1 cellular context compared by ENCODE assay signal in genomic region chr16:88811600-88811849, GRCh38.
TF ChIP-seq lines count a peak whose summit lies in the region.

No MANE protein-coding gene starts in this region.

TF ChIP-seq in HepG2, 621 proteins besides CTCF, POLR2A, EP300 and RAD21 (continued from another document and continues in another):
- no peak; the same call in 1 of the 2 replicates for TF ChIP-seq SNAPC4 (CRISPR knock-in tag; IDR thresholded peaks at IDR 0.05)
- TF ChIP-seq, protein P1, sequence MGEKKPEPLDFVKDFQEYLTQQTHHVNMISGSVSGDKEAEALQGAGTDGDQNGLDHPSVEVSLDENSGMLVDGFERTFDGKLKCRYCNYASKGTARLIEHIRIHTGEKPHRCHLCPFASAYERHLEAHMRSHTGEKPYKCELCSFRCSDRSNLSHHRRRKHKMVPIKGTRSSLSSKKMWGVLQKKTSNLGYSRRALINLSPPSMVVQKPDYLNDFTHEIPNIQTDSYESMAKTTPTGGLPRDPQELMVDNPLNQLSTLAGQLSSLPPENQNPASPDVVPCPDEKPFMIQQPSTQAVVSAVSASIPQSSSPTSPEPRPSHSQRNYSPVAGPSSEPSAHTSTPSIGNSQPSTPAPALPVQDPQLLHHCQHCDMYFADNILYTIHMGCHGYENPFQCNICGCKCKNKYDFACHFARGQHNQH (CRISPR knock-in tag; IDR thresholded peaks at IDR 0.05): no peak; the same call in 1 of the 2 replicates
- peak; percentile 69; the same call in 1 of the 2 replicates for TF ChIP-seq PPARG (CRISPR knock-in tag; conservative IDR thresholded peaks at IDR 0.05)
- TF ChIP-seq SOX6 (IDR thresholded peaks at IDR 0.05): no peak
- peak; percentile 49; the same call in 1 of the 2 replicates for TF ChIP-seq SOX6 (CRISPR knock-in tag; IDR thresholded peaks at IDR 0.05)
- TF ChIP-seq DNMT1 (CRISPR knock-in tag; IDR thresholded peaks at IDR 0.05): no peak
- TF ChIP-seq ZNF263 (CRISPR knock-in tag; IDR thresholded peaks at IDR 0.05): 0 out of 2 replicates have a peak, but pooled peaks have one; percentile 25
- TF ChIP-seq NR1H2 (CRISPR knock-in tag; IDR thresholded peaks at IDR 0.05; ENCODE audit: borderline replicate concordance, low read depth): 0 out of 2 replicates have a peak, but pooled peaks have one; percentile 47
- TF ChIP-seq SMARCE1 (IDR thresholded peaks at IDR 0.05; ENCODE audit: borderline replicate concordance): no peak
- TF ChIP-seq ZNF232 (CRISPR knock-in tag; IDR thresholded peaks at IDR 0.05; ENCODE audit: borderline replicate concordance): no peak
- TF ChIP-seq, protein P2, sequence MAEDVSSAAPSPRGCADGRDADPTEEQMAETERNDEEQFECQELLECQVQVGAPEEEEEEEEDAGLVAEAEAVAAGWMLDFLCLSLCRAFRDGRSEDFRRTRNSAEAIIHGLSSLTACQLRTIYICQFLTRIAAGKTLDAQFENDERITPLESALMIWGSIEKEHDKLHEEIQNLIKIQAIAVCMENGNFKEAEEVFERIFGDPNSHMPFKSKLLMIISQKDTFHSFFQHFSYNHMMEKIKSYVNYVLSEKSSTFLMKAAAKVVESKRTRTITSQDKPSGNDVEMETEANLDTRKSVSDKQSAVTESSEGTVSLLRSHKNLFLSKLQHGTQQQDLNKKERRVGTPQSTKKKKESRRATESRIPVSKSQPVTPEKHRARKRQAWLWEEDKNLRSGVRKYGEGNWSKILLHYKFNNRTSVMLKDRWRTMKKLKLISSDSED (CRISPR knock-in tag; IDR thresholded peaks at IDR 0.05): peak; percentile 73; the same call in 1 of the 2 replicates
- peak; percentile 98 for TF ChIP-seq GLI4 (CRISPR knock-in tag; IDR thresholded peaks at IDR 0.05; ENCODE audit: borderline replicate concordance)
- TF ChIP-seq KDM4B (CRISPR knock-in tag; IDR thresholded peaks at IDR 0.05): no peak
- TF ChIP-seq NAIF1 (CRISPR knock-in tag; IDR thresholded peaks at IDR 0.05; ENCODE audit: borderline replicate concordance): 0 out of 2 replicates have a peak, but pooled peaks have one; percentile 87
- no peak for TF ChIP-seq TCF12 (IDR thresholded peaks at IDR 0.05)
- no peak; the same call in 1 of the 2 replicates for TF ChIP-seq TCF12 (CRISPR knock-in tag; IDR thresholded peaks at IDR 0.05)
- peak; percentile 23; the same call in 1 of the 2 replicates for TF ChIP-seq ZBTB39 (CRISPR knock-in tag; IDR thresholded peaks at IDR 0.05)
- peak; percentile 87; the same call in 1 of the 2 replicates for TF ChIP-seq ZNF761 (CRISPR knock-in tag; conservative IDR thresholded peaks at IDR 0.05)
- TF ChIP-seq ZNF275 (CRISPR knock-in tag; IDR thresholded peaks at IDR 0.05; ENCODE audit: borderline replicate concordance): no peak; the same call in 1 of the 2 replicates
- TF ChIP-seq ZBTB7B (CRISPR knock-in tag; IDR thresholded peaks at IDR 0.05): 0 out of 2 replicates have a peak, but pooled peaks have one; percentile 33
- TF ChIP-seq ZNF235 (CRISPR knock-in tag; IDR thresholded peaks at IDR 0.05; ENCODE audit: borderline replicate concordance): peak; percentile 27; the same call in 1 of the 2 replicates
- peak; percentile 16; the same call in 1 of the 2 replicates for TF ChIP-seq NKX3-1 (CRISPR knock-in tag; IDR thresholded peaks at IDR 0.05)
- TF ChIP-seq ZNF101 (CRISPR knock-in tag; IDR thresholded peaks at IDR 0.05; ENCODE audit: borderline replicate concordance, low read depth): peak; percentile 88; the same call in 1 of the 2 replicates
- TF ChIP-seq ZNF124 (CRISPR knock-in tag; IDR thresholded peaks at IDR 0.05): no peak
- no peak for TF ChIP-seq TARDBP (CRISPR knock-in tag; IDR thresholded peaks at IDR 0.05)
- TF ChIP-seq, protein P3, sequence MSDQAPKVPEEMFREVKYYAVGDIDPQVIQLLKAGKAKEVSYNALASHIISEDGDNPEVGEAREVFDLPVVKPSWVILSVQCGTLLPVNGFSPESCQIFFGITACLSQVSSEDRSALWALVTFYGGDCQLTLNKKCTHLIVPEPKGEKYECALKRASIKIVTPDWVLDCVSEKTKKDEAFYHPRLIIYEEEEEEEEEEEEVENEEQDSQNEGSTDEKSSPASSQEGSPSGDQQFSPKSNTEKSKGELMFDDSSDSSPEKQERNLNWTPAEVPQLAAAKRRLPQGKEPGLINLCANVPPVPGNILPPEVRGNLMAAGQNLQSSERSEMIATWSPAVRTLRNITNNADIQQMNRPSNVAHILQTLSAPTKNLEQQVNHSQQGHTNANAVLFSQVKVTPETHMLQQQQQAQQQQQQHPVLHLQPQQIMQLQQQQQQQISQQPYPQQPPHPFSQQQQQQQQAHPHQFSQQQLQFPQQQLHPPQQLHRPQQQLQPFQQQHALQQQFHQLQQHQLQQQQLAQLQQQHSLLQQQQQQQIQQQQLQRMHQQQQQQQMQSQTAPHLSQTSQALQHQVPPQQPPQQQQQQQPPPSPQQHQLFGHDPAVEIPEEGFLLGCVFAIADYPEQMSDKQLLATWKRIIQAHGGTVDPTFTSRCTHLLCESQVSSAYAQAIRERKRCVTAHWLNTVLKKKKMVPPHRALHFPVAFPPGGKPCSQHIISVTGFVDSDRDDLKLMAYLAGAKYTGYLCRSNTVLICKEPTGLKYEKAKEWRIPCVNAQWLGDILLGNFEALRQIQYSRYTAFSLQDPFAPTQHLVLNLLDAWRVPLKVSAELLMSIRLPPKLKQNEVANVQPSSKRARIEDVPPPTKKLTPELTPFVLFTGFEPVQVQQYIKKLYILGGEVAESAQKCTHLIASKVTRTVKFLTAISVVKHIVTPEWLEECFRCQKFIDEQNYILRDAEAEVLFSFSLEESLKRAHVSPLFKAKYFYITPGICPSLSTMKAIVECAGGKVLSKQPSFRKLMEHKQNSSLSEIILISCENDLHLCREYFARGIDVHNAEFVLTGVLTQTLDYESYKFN (CRISPR knock-in tag; conservative IDR thresholded peaks at IDR 0.05): peak; percentile 53
- TF ChIP-seq ZNF354B (CRISPR knock-in tag; IDR thresholded peaks at IDR 0.05): peak; percentile 87
- TF ChIP-seq MED8 (CRISPR knock-in tag; IDR thresholded peaks at IDR 0.05; ENCODE audit: insufficient replicate concordance): peak; percentile 67
- no peak for TF ChIP-seq ZNF788 (CRISPR knock-in tag; IDR thresholded peaks at IDR 0.05; ENCODE audit: borderline replicate concordance)
- TF ChIP-seq, protein P4, sequence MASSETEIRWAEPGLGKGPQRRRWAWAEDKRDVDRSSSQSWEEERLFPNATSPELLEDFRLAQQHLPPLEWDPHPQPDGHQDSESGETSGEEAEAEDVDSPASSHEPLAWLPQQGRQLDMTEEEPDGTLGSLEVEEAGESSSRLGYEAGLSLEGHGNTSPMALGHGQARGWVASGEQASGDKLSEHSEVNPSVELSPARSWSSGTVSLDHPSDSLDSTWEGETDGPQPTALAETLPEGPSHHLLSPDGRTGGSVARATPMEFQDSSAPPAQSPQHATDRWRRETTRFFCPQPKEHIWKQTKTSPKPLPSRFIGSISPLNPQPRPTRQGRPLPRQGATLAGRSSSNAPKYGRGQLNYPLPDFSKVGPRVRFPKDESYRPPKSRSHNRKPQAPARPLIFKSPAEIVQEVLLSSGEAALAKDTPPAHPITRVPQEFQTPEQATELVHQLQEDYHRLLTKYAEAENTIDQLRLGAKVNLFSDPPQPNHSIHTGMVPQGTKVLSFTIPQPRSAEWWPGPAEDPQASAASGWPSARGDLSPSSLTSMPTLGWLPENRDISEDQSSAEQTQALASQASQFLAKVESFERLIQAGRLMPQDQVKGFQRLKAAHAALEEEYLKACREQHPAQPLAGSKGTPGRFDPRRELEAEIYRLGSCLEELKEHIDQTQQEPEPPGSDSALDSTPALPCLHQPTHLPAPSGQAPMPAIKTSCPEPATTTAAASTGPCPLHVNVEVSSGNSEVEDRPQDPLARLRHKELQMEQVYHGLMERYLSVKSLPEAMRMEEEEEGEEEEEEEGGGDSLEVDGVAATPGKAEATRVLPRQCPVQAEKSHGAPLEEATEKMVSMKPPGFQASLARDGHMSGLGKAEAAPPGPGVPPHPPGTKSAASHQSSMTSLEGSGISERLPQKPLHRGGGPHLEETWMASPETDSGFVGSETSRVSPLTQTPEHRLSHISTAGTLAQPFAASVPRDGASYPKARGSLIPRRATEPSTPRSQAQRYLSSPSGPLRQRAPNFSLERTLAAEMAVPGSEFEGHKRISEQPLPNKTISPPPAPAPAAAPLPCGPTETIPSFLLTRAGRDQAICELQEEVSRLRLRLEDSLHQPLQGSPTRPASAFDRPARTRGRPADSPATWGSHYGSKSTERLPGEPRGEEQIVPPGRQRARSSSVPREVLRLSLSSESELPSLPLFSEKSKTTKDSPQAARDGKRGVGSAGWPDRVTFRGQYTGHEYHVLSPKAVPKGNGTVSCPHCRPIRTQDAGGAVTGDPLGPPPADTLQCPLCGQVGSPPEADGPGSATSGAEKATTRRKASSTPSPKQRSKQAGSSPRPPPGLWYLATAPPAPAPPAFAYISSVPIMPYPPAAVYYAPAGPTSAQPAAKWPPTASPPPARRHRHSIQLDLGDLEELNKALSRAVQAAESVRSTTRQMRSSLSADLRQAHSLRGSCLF (CRISPR knock-in tag; IDR thresholded peaks at IDR 0.05; ENCODE audit: borderline replicate concordance): 0 out of 2 replicates have a peak, but pooled peaks have one; percentile 10
- TF ChIP-seq ZNF20 (CRISPR knock-in tag; IDR thresholded peaks at IDR 0.05): 0 out of 2 replicates have a peak, but pooled peaks have one; percentile 44
- no peak; the same call in 1 of the 2 replicates for TF ChIP-seq HOXA5 (CRISPR knock-in tag; IDR thresholded peaks at IDR 0.05)
- TF ChIP-seq JDP2 (CRISPR knock-in tag; IDR thresholded peaks at IDR 0.05; ENCODE audit: borderline replicate concordance): no peak
- TF ChIP-seq ZNF550 (CRISPR knock-in tag; IDR thresholded peaks at IDR 0.05; ENCODE audit: borderline replicate concordance): 0 out of 2 replicates have a peak, but pooled peaks have one; percentile 81
- TF ChIP-seq, protein P5, sequence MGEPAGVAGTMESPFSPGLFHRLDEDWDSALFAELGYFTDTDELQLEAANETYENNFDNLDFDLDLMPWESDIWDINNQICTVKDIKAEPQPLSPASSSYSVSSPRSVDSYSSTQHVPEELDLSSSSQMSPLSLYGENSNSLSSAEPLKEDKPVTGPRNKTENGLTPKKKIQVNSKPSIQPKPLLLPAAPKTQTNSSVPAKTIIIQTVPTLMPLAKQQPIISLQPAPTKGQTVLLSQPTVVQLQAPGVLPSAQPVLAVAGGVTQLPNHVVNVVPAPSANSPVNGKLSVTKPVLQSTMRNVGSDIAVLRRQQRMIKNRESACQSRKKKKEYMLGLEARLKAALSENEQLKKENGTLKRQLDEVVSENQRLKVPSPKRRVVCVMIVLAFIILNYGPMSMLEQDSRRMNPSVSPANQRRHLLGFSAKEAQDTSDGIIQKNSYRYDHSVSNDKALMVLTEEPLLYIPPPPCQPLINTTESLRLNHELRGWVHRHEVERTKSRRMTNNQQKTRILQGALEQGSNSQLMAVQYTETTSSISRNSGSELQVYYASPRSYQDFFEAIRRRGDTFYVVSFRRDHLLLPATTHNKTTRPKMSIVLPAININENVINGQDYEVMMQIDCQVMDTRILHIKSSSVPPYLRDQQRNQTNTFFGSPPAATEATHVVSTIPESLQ (CRISPR knock-in tag; conservative IDR thresholded peaks at IDR 0.05): no peak
- peak; percentile 88 for TF ChIP-seq ZNF724P (CRISPR knock-in tag; IDR thresholded peaks at IDR 0.05; ENCODE audit: borderline replicate concordance)
- no peak for TF ChIP-seq ZNF260 (CRISPR knock-in tag; IDR thresholded peaks at IDR 0.05; ENCODE audit: borderline replicate concordance, low read depth)
- TF ChIP-seq EZH2 (conservative IDR thresholded peaks at IDR 0.05; ENCODE audit: low read depth, low read length): no peak
